Comparison of ENCODE assay signal across 2 cellular contexts in genomic region chr19:1257475-1258160, GRCh38.
TF ChIP-seq lines count a peak whose summit lies in the region.

No MANE protein-coding gene starts in this region.

TF ChIP-seq in GM23338, 12 proteins besides CTCF, POLR2A, EP300 and RAD21:
- TF ChIP-seq ZNF462 (CRISPR knock-in tag; IDR thresholded peaks at IDR 0.05) (no peak), NANOG (IDR thresholded peaks at IDR 0.05; ENCODE audit: borderline replicate concordance) (no peak), ETS1 (IDR thresholded peaks at IDR 0.05) (no peak), ZNF331 (CRISPR knock-in tag; IDR thresholded peaks at IDR 0.05; ENCODE audit: low read depth) (no peak), ZNF114 (CRISPR knock-in tag; IDR thresholded peaks at IDR 0.05) (no peak)

TF ChIP-seq in HepG2, 621 proteins besides CTCF, POLR2A, EP300 and RAD21:
- peak; percentile 26 for TF ChIP-seq AGO1 (IDR thresholded peaks at IDR 0.05; ENCODE audit: low read depth, low read length, poor library complexity, severe bottlenecking)
- TF ChIP-seq, protein P1, sequence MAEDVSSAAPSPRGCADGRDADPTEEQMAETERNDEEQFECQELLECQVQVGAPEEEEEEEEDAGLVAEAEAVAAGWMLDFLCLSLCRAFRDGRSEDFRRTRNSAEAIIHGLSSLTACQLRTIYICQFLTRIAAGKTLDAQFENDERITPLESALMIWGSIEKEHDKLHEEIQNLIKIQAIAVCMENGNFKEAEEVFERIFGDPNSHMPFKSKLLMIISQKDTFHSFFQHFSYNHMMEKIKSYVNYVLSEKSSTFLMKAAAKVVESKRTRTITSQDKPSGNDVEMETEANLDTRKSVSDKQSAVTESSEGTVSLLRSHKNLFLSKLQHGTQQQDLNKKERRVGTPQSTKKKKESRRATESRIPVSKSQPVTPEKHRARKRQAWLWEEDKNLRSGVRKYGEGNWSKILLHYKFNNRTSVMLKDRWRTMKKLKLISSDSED (CRISPR knock-in tag; IDR thresholded peaks at IDR 0.05) = no peak
- TF ChIP-seq PCBP1 (IDR thresholded peaks at IDR 0.05; ENCODE audit: borderline replicate concordance, low read depth, low read length) = 0 out of 2 replicates have a peak, but pooled peaks have one; percentile 3
